ENCODE assay signal across 14 cellular contexts in genomic region chr7:93923946-93924345, GRCh38. TPM values are rescaled to one million over a fixed set of nuclear protein-coding genes. Genes with fewer than 3 reads are reported as not detected.
DNase-seq lines count a peak whose midpoint lies in the region; ATAC-seq and TF ChIP-seq lines count a peak whose summit lies in the region.
"Had no signal": no experiment of that assay in that cellular context is flagged by ENCODE, and none has a peak within 500 bp of the region (broad histone marks: within the 10 kb centered on the region; RNA-seq: fewer than 3 reads in every experiment).

No MANE protein-coding gene starts in this region.

- H2AFZ ChIP-seq in smooth muscle cell (ENCODE audit: low read depth): no peak overlapping the region

- peak overlapping the region; percentile 71 for H3K4me3 ChIP-seq in astrocyte of the cerebellum (ENCODE audit: low read depth, low read length)
- H3K4me3 ChIP-seq in smooth muscle cell: peak overlapping the region; percentile 55

- H3K9ac ChIP-seq in smooth muscle cell (ENCODE audit: low read depth): no peak overlapping the region

- peaks cover 7% of the 10 kb centered on the region for H3F3A ChIP-seq in smooth muscle cell (ENCODE audit: low read depth)

- peaks cover 17% of the 10 kb centered on the region for H3K79me2 ChIP-seq in smooth muscle cell (ENCODE audit: low read depth)

- TF ChIP-seq CTCF in astrocyte of the cerebellum (IDR thresholded peaks at IDR 0.05; ENCODE audit: low read depth, low read length, missing control alignments) (no peak), smooth muscle cell (IDR thresholded peaks at IDR 0.05; ENCODE audit: borderline replicate concordance, insufficient read depth, poor library complexity, severe bottlenecking) (no peak)

- H4K20me1 ChIP-seq in smooth muscle cell (ENCODE audit: low read depth): no peaks in the 10 kb centered on the region

- WGBS in smooth muscle cell (ENCODE audit: low lambda C conversion rate): 9% methylated on average over 1 of the region's 1 CpG

- H3K4me2 ChIP-seq in smooth muscle cell: peak overlapping the region; percentile 85

- peaks cover 6% of the 10 kb centered on the region for H3K36me3 ChIP-seq in smooth muscle cell (ENCODE audit: low read depth)

- no peaks in the 10 kb centered on the region for H3K9me3 ChIP-seq in smooth muscle cell (replicated peaks; ENCODE audit: low read depth)

- H3K27ac ChIP-seq in smooth muscle cell (ENCODE audit: low read depth): no peak overlapping the region

- H3K27me3 ChIP-seq in smooth muscle cell (ENCODE audit: low read depth): no peaks in the 10 kb centered on the region

- H3K4me1 ChIP-seq in smooth muscle cell (ENCODE audit: low read depth): peaks cover 24% of the 10 kb centered on the region

- DNase-seq in EH (ENCODE audit: low read depth): peak; percentile 70
- DNase-seq in astrocyte of the cerebellum (ENCODE audit: low read depth): no peak
- DNase-seq in kidney tubule cell (ENCODE audit: low spot score): peak; percentile 16
- no peak for DNase-seq in smooth muscle cell (lab: John Stamatoyannopoulos, UW; ENCODE audit: unreplicated experiment)
- no peak for DNase-seq in activated CD8-positive, alpha-beta memory T cell treated with anti-CD3 and anti-CD28 coated beads, Interleukin-2, amount 50 U/mL, for 4 hours
- no peak for DNase-seq in GF-D8 (lab: John Stamatoyannopoulos, UW)
- DNase-seq: activated naive CD4-positive, alpha-beta T cell treated with anti-CD3 and anti-CD28 coated beads, Interleukin-2, amount 10 ng/mL, durations not matched to agents 7 days and 5 days; endodermal cell; immature natural killer cell; NCI-H1105; NCI-H526; retina had no signal

- ATAC-seq in GM18498 (IDR thresholded peaks at IDR 0.05; ENCODE audit: unreplicated experiment): no peak
- ATAC-seq in HG03045 (IDR thresholded peaks at IDR 0.05; ENCODE audit: unreplicated experiment): no peak

- in situ Hi-C loops in astrocyte of the cerebellum (cut with HindIII; ENCODE audit: low sequenced_read_pairs): loop anchor here (5.0 kb wide), 1 partner anchor 78 kb away; the partner anchor contains the start of gene BET1

RNA-seq across cellular contexts. Expression of gene GNG11, which starts 2.4 kb away (rescaled TPM):
- 13.4 and 18.9 TPM in 2 replicates for total RNA-seq in smooth muscle cell
- polyA plus RNA-seq in smooth muscle cell: 22.3 and 31.2 TPM in 2 replicates

RNA-seq across cellular contexts. Expression of gene GNGT1, which starts 17.6 kb away (rescaled TPM):
- not detected in 2 replicates for total RNA-seq in smooth muscle cell
- not detected in 2 replicates for polyA plus RNA-seq in smooth muscle cell
- polyA plus RNA-seq: immature natural killer cell had no signal

RNA-seq across cellular contexts. Expression of gene TFPI2, which starts 33.4 kb away (rescaled TPM):
- total RNA-seq in smooth muscle cell: 139 TPM in 2 replicates
- polyA plus RNA-seq in smooth muscle cell: 104 and 145 TPM in 2 replicates
- polyA plus RNA-seq: immature natural killer cell had no signal

Comparison
In these comparisons a context has a peak if more than half of its experiments do, and no peak if none do; other contexts are left out.
1. DNase-seq: peak in EH (single experiment) and kidney tubule cell (single experiment); none in astrocyte of the cerebellum (single experiment), smooth muscle cell (single experiment), activated CD8-positive, alpha-beta memory T cell treated with anti-CD3 and anti-CD28 coated beads, Interleukin-2, amount 50 U/mL, for 4 hours (single experiment) and GF-D8 (single experiment).